ENCODE assay signal across 14 cellular contexts in the genomic region with DNA sequence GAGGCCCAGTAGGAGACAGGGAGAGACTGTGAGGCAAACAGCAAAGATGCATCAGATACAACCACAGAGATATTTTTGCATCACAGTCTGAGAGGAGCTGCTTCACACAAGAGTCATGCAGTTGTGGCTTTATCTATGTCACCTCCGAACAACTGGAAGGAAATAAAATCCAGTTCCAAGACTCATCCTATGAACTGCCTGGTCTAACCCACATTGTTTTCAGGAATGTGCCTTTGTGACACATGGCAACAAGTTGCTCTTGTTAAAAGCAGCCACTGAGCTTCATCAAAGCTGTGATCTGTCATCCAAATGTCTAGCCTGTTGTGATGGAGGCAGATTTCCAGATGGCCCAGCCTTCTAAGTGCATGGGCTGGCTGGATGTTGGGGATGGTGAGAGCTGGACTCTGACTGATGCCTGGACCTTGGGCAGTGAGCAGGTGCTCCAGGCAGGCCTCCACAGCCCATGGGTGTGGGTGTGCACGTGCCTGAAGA.
DNase-seq lines count a peak whose midpoint lies in the region; ATAC-seq and TF ChIP-seq lines count a peak whose summit lies in the region.
"Had no signal": no experiment of that assay in that cellular context is flagged by ENCODE, and none has a peak within 500 bp of the region (broad histone marks: within the 10 kb centered on the region; RNA-seq: fewer than 3 reads in every experiment).

No MANE protein-coding gene starts in this region.

- H3K27me3 ChIP-seq in SJCRH30, result no peaks in the 10 kb centered on the region
- no peaks in the 10 kb centered on the region for H3K27me3 ChIP-seq in right atrium auricular region

- H3K4me3 ChIP-seq in fibroblast of the aortic adventitia (ENCODE audit: low read depth, low read length) (no peak overlapping the region), SJCRH30 (no peak overlapping the region), right atrium auricular region (no peak overlapping the region)

- H3K9me3 ChIP-seq in SJCRH30 (replicated peaks) (no peaks in the 10 kb centered on the region), right atrium auricular region (no peaks in the 10 kb centered on the region)

- TF ChIP-seq CTCF in fibroblast of the aortic adventitia (IDR thresholded peaks at IDR 0.05; ENCODE audit: insufficient read depth, low read length) (no peak), right atrium auricular region (IDR thresholded peaks at IDR 0.05) (no peak)

- H3K4me1 ChIP-seq in SJCRH30 (no peaks in the 10 kb centered on the region), right atrium auricular region (no peaks in the 10 kb centered on the region)

- H3K27ac ChIP-seq in SJCRH30 (no peak overlapping the region), right atrium auricular region (no peak overlapping the region)

- DNase-seq in HCEC 1CT, result peak; percentile 69
- peak; percentile 78 for DNase-seq in fibroblast of the aortic adventitia (ENCODE audit: low read depth)
- peak; percentile 61 for DNase-seq in stromal cell of bone marrow (ENCODE audit: low read depth)
- no peak for DNase-seq in SJCRH30
- no peak for DNase-seq in right atrium auricular region (ENCODE audit: low spot score)
- DNase-seq: activated CD4-positive, alpha-beta T cell treated with anti-CD3 and anti-CD28 coated beads for 1 hour; activated naive CD4-positive, alpha-beta T cell treated with anti-CD3 and anti-CD28 coated beads for 36 hours; glutamatergic neuron; NCI-H1048; NCI-H2171; T-helper 17 cell had no signal

- ATAC-seq in SK-N-SH treated with all-trans-retinoic acid at 6 μM for 48 hours, result peak; percentile 45
- no peak for ATAC-seq in HG02588 (IDR thresholded peaks at IDR 0.05; ENCODE audit: unreplicated experiment)
- ATAC-seq in HG03520 (IDR thresholded peaks at IDR 0.05; ENCODE audit: unreplicated experiment), result no peak
- ATAC-seq: T-helper 17 cell had no signal

- H3K36me3 ChIP-seq in SJCRH30, result no peaks in the 10 kb centered on the region
- no peaks in the 10 kb centered on the region for H3K36me3 ChIP-seq in right atrium auricular region

TF ChIP-seq in SK-N-SH treated with all-trans-retinoic acid at 6 μM for 48 hours, 23 proteins besides CTCF, POLR2A, EP300 and RAD21:
- no peak for TF ChIP-seq ZNF70 (CRISPR knock-in tag; IDR thresholded peaks at IDR 0.05)
- TF ChIP-seq CSDC2 (CRISPR knock-in tag; IDR thresholded peaks at IDR 0.05), result no peak
- no peak for TF ChIP-seq ISL1 (CRISPR knock-in tag; IDR thresholded peaks at IDR 0.05)

Comparison
In these comparisons a context has a peak if more than half of its experiments do, and no peak if none do; other contexts are left out.
1. DNase-seq: peak in HCEC 1CT (single experiment), fibroblast of the aortic adventitia (single experiment) and stromal cell of bone marrow (single experiment); none in SJCRH30 (0 of 2) and right atrium auricular region (single experiment).